In genomic region chr13:24264976-24265375, GRCh38 we compare ENCODE assay signal across 10 cellular contexts. TPM values are rescaled to one million over a fixed set of nuclear protein-coding genes. Genes with fewer than 3 reads are reported as not detected.
DNase-seq lines count a peak whose midpoint lies in the region; FAIRE-seq and TF ChIP-seq lines count a peak whose summit lies in the region.
"Had no signal": no experiment of that assay in that cellular context is flagged by ENCODE, and none has a peak within 500 bp of the region (broad histone marks: within the 10 kb centered on the region; RNA-seq: fewer than 3 reads in every experiment).

No MANE protein-coding gene starts in this region.

- no peak overlapping the region for H4K91ac ChIP-seq in neuronal stem cell (ENCODE audit: low read depth, low read length, poor library complexity)

- H3K9me3 ChIP-seq in CD4-positive, alpha-beta memory T cell (ENCODE audit: control insufficient read depth in 1 of 2, low read length in 2 of 2): no peaks in the 10 kb centered on the region
- H3K9me3 ChIP-seq in small intestine (ENCODE audit: control insufficient read depth, low read depth) (no peaks in the 10 kb centered on the region), neuronal stem cell (replicated peaks in 1 of 2; ENCODE audit: control insufficient read depth in 2 of 2, insufficient read depth in 1 of 2, low read depth in 1 of 2, low read length in 2 of 2) (no peaks in the 10 kb centered on the region), smooth muscle cell (replicated peaks; ENCODE audit: low read depth) (no peaks in the 10 kb centered on the region)

- H3K4me3 ChIP-seq in CD4-positive, alpha-beta memory T cell (ENCODE audit: low read length in 2 of 2): peak overlapping the region; percentile 2 to 39
- no peak overlapping the region for H3K4me3 ChIP-seq in Jurkat, Clone E6-1 (ENCODE audit: low read length)
- no peak overlapping the region for H3K4me3 ChIP-seq in small intestine (ENCODE audit: low read depth in 1 of 2, low read length in 2 of 2)
- H3K4me3 ChIP-seq in neuronal stem cell (ENCODE audit: low read length in 2 of 2): no peak overlapping the region
- no peak overlapping the region for H3K4me3 ChIP-seq in smooth muscle cell

- no peak overlapping the region for H2AFZ ChIP-seq in neuronal stem cell (ENCODE audit: low read length)
- no peak overlapping the region for H2AFZ ChIP-seq in smooth muscle cell (ENCODE audit: low read depth)

- no peaks in the 10 kb centered on the region for H3K27me3 Mint-ChIP-seq in CD4-positive, alpha-beta memory T cell
- H3K27me3 Mint-ChIP-seq in activated T-helper 2 cell treated with anti-CD3 and anti-CD28 coated beads, Interferon-gamma antibody, Interleukin-2, Interleukin-4, amounts not matched to agents 10 μg/mL and 5 μg/mL and 100 μg/mL, durations not matched to agents 14 hours and 24 hours and 36 hours (ENCODE audit: low read depth): no peaks in the 10 kb centered on the region

- no peak overlapping the region for H4K8ac ChIP-seq in neuronal stem cell (ENCODE audit: low read depth, low read length)

- H3K14ac ChIP-seq in neuronal stem cell (ENCODE audit: low read length): no peak overlapping the region

- no peak overlapping the region for H3K18ac ChIP-seq in neuronal stem cell (ENCODE audit: low read length)

- no peak overlapping the region for H2BK5ac ChIP-seq in neuronal stem cell (ENCODE audit: low read length)

- peaks cover 3% of the 10 kb centered on the region for H3F3A ChIP-seq in smooth muscle cell (ENCODE audit: low read depth)

- peaks cover 0 to 1% (median 0%) of the 10 kb centered on the region in 8 donors for H3K9me3 Mint-ChIP-seq in CD4-positive, alpha-beta memory T cell
- H3K9me3 Mint-ChIP-seq in activated T-helper 2 cell treated with anti-CD3 and anti-CD28 coated beads, Interferon-gamma antibody, Interleukin-2, Interleukin-4, amounts not matched to agents 10 μg/mL and 5 μg/mL and 100 μg/mL, durations not matched to agents 14 hours and 24 hours and 36 hours: no peaks in the 10 kb centered on the region

- peak overlapping the region; percentile 68 to 92 (median 86) for H3K4me3 Mint-ChIP-seq in CD4-positive, alpha-beta memory T cell
- peak overlapping the region; percentile 61 for H3K4me3 Mint-ChIP-seq in activated T-helper 2 cell treated with anti-CD3 and anti-CD28 coated beads, Interferon-gamma antibody, Interleukin-2, Interleukin-4, amounts not matched to agents 10 μg/mL and 5 μg/mL and 100 μg/mL, durations not matched to agents 14 hours and 24 hours and 36 hours (ENCODE audit: low read depth)

- H3K9ac ChIP-seq in neuronal stem cell (ENCODE audit: low read depth, low read length, poor library complexity) (no peak overlapping the region), smooth muscle cell (ENCODE audit: low read depth) (no peak overlapping the region)

- intact Hi-C loops in CD4-positive, alpha-beta memory T cell (cut with micrococcal nuclease): loop anchor here (1.0 to 5.0 kb wide), 2 partner anchors 11 to 378 kb away; partner anchors contain the start of gene MIPEP
- intact Hi-C loops in activated T-helper 2 cell treated with anti-CD3 and anti-CD28 coated beads, Interferon-gamma antibody, Interleukin-2, Interleukin-4, amounts not matched to agents 10 μg/mL and 5 μg/mL and 100 μg/mL, durations not matched to agents 14 hours and 24 hours and 36 hours (cut with micrococcal nuclease): loop anchor here (1.0 kb wide), 2 partner anchors 9 to 14 kb away; no protein-coding TSS in a partner anchor

- no peaks in the 10 kb centered on the region for H3K36me3 ChIP-seq in CD4-positive, alpha-beta memory T cell (ENCODE audit: insufficient read depth, low read length)
- H3K36me3 ChIP-seq in small intestine (ENCODE audit: control insufficient read depth in 2 of 2, insufficient read depth in 2 of 2, low read length in 2 of 2) (peaks cover 0 to 2% of the 10 kb centered on the region in 2 donors), neuronal stem cell (replicated peaks in 1 of 2; ENCODE audit: control insufficient read depth in 2 of 2, insufficient read depth in 2 of 2, low read length in 2 of 2) (peaks cover 0 to 24% of the 10 kb centered on the region in 2 donors), smooth muscle cell (ENCODE audit: low read depth) (no peaks in the 10 kb centered on the region)

- peak; percentile 83 to 93 (median 84) for DNase-seq in CD4-positive, alpha-beta memory T cell
- peak; percentile 74 for DNase-seq in Jurkat, Clone E6-1 (ENCODE audit: low read depth, low spot score)
- DNase-seq in activated T-helper 2 cell treated with anti-CD3 and anti-CD28 coated beads, Interferon-gamma antibody, Interleukin-2, Interleukin-4, amounts not matched to agents 10 μg/mL and 5 μg/mL and 100 μg/mL, durations not matched to agents 14 hours and 24 hours and 36 hours (ENCODE audit: low spot score): peak; percentile 79
- DNase-seq in small intestine (peak; percentile 58), mucosa of gallbladder (ENCODE audit: low spot score) (no peak), neuronal stem cell (ENCODE audit: low spot score) (no peak), smooth muscle cell (lab: John Stamatoyannopoulos, UW; ENCODE audit: unreplicated experiment) (no peak), NOMO-1 treated with dmso at 0.1 percent for 144 hours (lab: John Stamatoyannopoulos, UW; ENCODE audit: unreplicated experiment) (no peak)
- DNase-seq: Calu3, mesenchymal stem cell had no signal

- CTCF ChIA-PET in CD4-positive, alpha-beta memory T cell (lab: Charles Lee; ENCODE audit: partially characterized antibody): interaction anchor here (1.7 to 14.2 kb wide), 5 partner anchors 9 to 37 kb away, joined by 4 to 310 read pairs (median 25); no protein-coding TSS in a partner anchor

- H3K23ac ChIP-seq in neuronal stem cell (ENCODE audit: low read depth, low read length, poor library complexity): no peak overlapping the region

- H3K4me2 ChIP-seq in neuronal stem cell (ENCODE audit: insufficient read depth, low read length, poor library complexity, severe bottlenecking): no peak overlapping the region
- H3K4me2 ChIP-seq in smooth muscle cell: no peak overlapping the region

- WGBS in small intestine, 3 donors: 47 to 67% (median 59%) methylated on average over 8 of the region's 8 CpGs
- WGBS in neuronal stem cell (ENCODE audit: extremely low coverage in 2 of 2, insufficient read length in 2 of 2, insufficient replicate concordance in 1 of 2), 2 donors: no CpG with 5 or more reads among the region's 8 CpGs
- WGBS in smooth muscle cell (ENCODE audit: low lambda C conversion rate): 94% methylated on average over 8 of the region's 8 CpGs

- no peak overlapping the region for H3K4ac ChIP-seq in neuronal stem cell (ENCODE audit: low read length)

- H3K79me2 ChIP-seq in smooth muscle cell (ENCODE audit: low read depth): no peaks in the 10 kb centered on the region

- peak overlapping the region; percentile 73 for H3K27ac ChIP-seq in CD4-positive, alpha-beta memory T cell (ENCODE audit: low read depth, low read length)
- H3K27ac ChIP-seq in small intestine (ENCODE audit: low read depth in 1 of 2, low read length in 1 of 2) (peak overlapping the region; percentile 36 to 50), neuronal stem cell (replicated peaks; ENCODE audit: low read length) (no peak overlapping the region), smooth muscle cell (ENCODE audit: low read depth) (no peak overlapping the region)

- peak overlapping the region; percentile 98 to 99 (median 99) for H3K27ac Mint-ChIP-seq in CD4-positive, alpha-beta memory T cell
- H3K27ac Mint-ChIP-seq in activated T-helper 2 cell treated with anti-CD3 and anti-CD28 coated beads, Interferon-gamma antibody, Interleukin-2, Interleukin-4, amounts not matched to agents 10 μg/mL and 5 μg/mL and 100 μg/mL, durations not matched to agents 14 hours and 24 hours and 36 hours: peak overlapping the region; percentile 68

- H3K36me3 Mint-ChIP-seq in CD4-positive, alpha-beta memory T cell: peaks cover 25 to 35% of the 10 kb centered on the region in 2 donors
- H3K36me3 Mint-ChIP-seq in activated T-helper 2 cell treated with anti-CD3 and anti-CD28 coated beads, Interferon-gamma antibody, Interleukin-2, Interleukin-4, amounts not matched to agents 10 μg/mL and 5 μg/mL and 100 μg/mL, durations not matched to agents 14 hours and 24 hours and 36 hours (ENCODE audit: low read depth): peaks cover 37% of the 10 kb centered on the region

- POLR2A ChIA-PET in CD4-positive, alpha-beta memory T cell (lab: Charles Lee; ENCODE audit: partially characterized antibody): interaction anchor here (1.1 to 35.7 kb wide), 5 partner anchors 5 to 42 kb away, joined by 3 to 1361 read pairs (median 5); no protein-coding TSS in a partner anchor

- no peak overlapping the region for H2BK15ac ChIP-seq in neuronal stem cell (ENCODE audit: low read length)

- H2AK5ac ChIP-seq in neuronal stem cell (ENCODE audit: low read depth, low read length): no peak overlapping the region

- no peak overlapping the region for H2BK12ac ChIP-seq in neuronal stem cell (ENCODE audit: low read length)

- H3K4me1 ChIP-seq in CD4-positive, alpha-beta memory T cell (ENCODE audit: insufficient read depth, low read length): peaks cover 100% of the 10 kb centered on the region
- H3K4me1 ChIP-seq in small intestine (ENCODE audit: control insufficient read depth in 2 of 2, insufficient read depth in 1 of 2, low read depth in 1 of 2, low read length in 1 of 2) (peaks cover 4 to 6% of the 10 kb centered on the region in 2 donors), neuronal stem cell (ENCODE audit: control insufficient read depth in 2 of 2, insufficient read depth in 1 of 2, low read depth in 1 of 2, low read length in 2 of 2) (peaks cover 0 to 8% of the 10 kb centered on the region in 2 donors), smooth muscle cell (ENCODE audit: low read depth) (peaks cover 7% of the 10 kb centered on the region)

- no peaks in the 10 kb centered on the region for H3K79me1 ChIP-seq in neuronal stem cell (ENCODE audit: low read depth, low read length)

- H3K27me3 ChIP-seq in CD4-positive, alpha-beta memory T cell (ENCODE audit: insufficient read depth, low read length): no peaks in the 10 kb centered on the region
- H3K27me3 ChIP-seq in small intestine (ENCODE audit: control insufficient read depth in 2 of 2, insufficient read depth in 2 of 2, low read length in 2 of 2) (no peaks in the 10 kb centered on the region), neuronal stem cell (ENCODE audit: control insufficient read depth in 3 of 3, insufficient read depth in 3 of 3, low read depth in 1 of 3, low read length in 3 of 3) (no peaks in the 10 kb centered on the region), smooth muscle cell (ENCODE audit: low read depth) (no peaks in the 10 kb centered on the region)

- no peak for TF ChIP-seq CTCF in smooth muscle cell (IDR thresholded peaks at IDR 0.05; ENCODE audit: borderline replicate concordance, insufficient read depth, poor library complexity, severe bottlenecking)

- no peak for FAIRE-seq in small intestine (lab: Jason Lieb, UNC)

- peaks cover 80 to 98% (median 88%) of the 10 kb centered on the region in 4 donors for H3K4me1 Mint-ChIP-seq in CD4-positive, alpha-beta memory T cell
- H3K4me1 Mint-ChIP-seq in activated T-helper 2 cell treated with anti-CD3 and anti-CD28 coated beads, Interferon-gamma antibody, Interleukin-2, Interleukin-4, amounts not matched to agents 10 μg/mL and 5 μg/mL and 100 μg/mL, durations not matched to agents 14 hours and 24 hours and 36 hours (ENCODE audit: low read depth): peaks cover 86% of the 10 kb centered on the region

- no peak overlapping the region for H2BK120ac ChIP-seq in neuronal stem cell (ENCODE audit: low read depth, low read length)

- no peaks in the 10 kb centered on the region for H4K20me1 ChIP-seq in smooth muscle cell (ENCODE audit: low read depth)

RNA-seq across cellular contexts. Expression of gene C1QTNF9, which starts 44.4 kb away (rescaled TPM):
- not detected for total RNA-seq in CD4-positive, alpha-beta memory T cell
- polyA plus RNA-seq in CD4-positive, alpha-beta memory T cell: not detected
- not detected for polyA plus RNA-seq in Jurkat, Clone E6-1 (2012; ENCODE audit: insufficient read depth, insufficient read length)
- total RNA-seq in activated T-helper 2 cell treated with anti-CD3 and anti-CD28 coated beads, Interferon-gamma antibody, Interleukin-2, Interleukin-4, amounts not matched to agents 10 μg/mL and 5 μg/mL and 100 μg/mL, durations not matched to agents 14 hours and 24 hours and 36 hours: not detected in 2 replicates
- under 1 TPM in 1 of 3 donors, not detected in 2; 0.22 TPM for polyA plus RNA-seq in small intestine
- total RNA-seq in mucosa of gallbladder: 0.14 TPM
- 0.01 TPM for polyA plus RNA-seq in neuronal stem cell (2013, experiment 1 of 2)
- not detected for polyA plus RNA-seq in neuronal stem cell (2013, experiment 2 of 2)
- not detected in 2 replicates for total RNA-seq in smooth muscle cell
- polyA plus RNA-seq in smooth muscle cell: not detected in 2 replicates
- total RNA-seq: Calu3 had no signal

Comparison
In these comparisons a context has a peak if more than half of its experiments do, and no peak if none do; other contexts are left out.
1. DNase-seq: peak in CD4-positive, alpha-beta memory T cell (5 of 5), Jurkat, Clone E6-1 (single experiment), activated T-helper 2 cell treated with anti-CD3 and anti-CD28 coated beads, Interferon-gamma antibody, Interleukin-2, Interleukin-4, amounts not matched to agents 10 μg/mL and 5 μg/mL and 100 μg/mL, durations not matched to agents 14 hours and 24 hours and 36 hours (single experiment) and small intestine (single experiment); none in mucosa of gallbladder (single experiment), neuronal stem cell (single experiment), smooth muscle cell (single experiment) and NOMO-1 treated with dmso at 0.1 percent for 144 hours (single experiment).
2. H3K27ac ChIP-seq: peak in CD4-positive, alpha-beta memory T cell (single experiment) and small intestine (2 of 2); none in neuronal stem cell (single experiment) and smooth muscle cell (single experiment).
3. H3K4me3 ChIP-seq: peak in CD4-positive, alpha-beta memory T cell (2 of 2); none in Jurkat, Clone E6-1 (single experiment), small intestine (0 of 2), neuronal stem cell (0 of 2) and smooth muscle cell (single experiment).